Comparison of ENCODE assay signal across 18 cellular contexts in the genomic region with DNA sequence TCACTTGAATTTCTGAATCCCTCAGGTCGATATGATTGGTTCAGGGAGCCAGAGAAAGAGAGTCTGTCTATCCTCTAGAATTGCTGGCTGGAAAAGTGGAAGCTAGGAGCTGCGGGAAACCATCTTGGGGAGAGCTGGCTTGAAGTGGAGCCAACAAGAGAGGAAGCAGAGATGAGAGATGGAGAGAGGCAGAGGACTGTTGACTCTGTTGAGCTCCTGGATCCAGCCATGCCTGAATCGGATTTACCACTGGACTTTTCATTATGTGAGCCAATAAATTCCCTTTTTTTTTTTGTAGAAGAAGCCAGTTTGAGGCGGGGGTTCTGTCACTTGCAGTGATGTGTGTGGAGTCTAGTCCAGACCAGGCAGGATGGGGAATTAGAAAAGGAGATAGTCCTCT. TPM values are rescaled to one million over a fixed set of nuclear protein-coding genes. Genes with fewer than 3 reads are reported as not detected.
DNase-seq lines count a peak whose midpoint lies in the region; ATAC-seq, FAIRE-seq and TF ChIP-seq lines count a peak whose summit lies in the region.
"Had no signal": no experiment of that assay in that cellular context is flagged by ENCODE, and none has a peak within 500 bp of the region (broad histone marks: within the 10 kb centered on the region; RNA-seq: fewer than 3 reads in every experiment).

No MANE protein-coding gene starts in this region.

- no peak for TF ChIP-seq RAD21 in HepG2 (CRISPR knock-in tag; IDR thresholded peaks at IDR 0.05)
- TF ChIP-seq RAD21 in K562 (CRISPR knock-in tag; conservative IDR thresholded peaks at IDR 0.05 in 1 of 2, IDR thresholded peaks at IDR 0.05 in 1 of 2) = no peak

- BruUV-seq in HepG2 (replicated peaks; lab: Mats Ljungman, UMichigan) (no TSS peak), K562 (replicated peaks; lab: Mats Ljungman, UMichigan) (no TSS peak)

- H4K20me1 ChIP-seq in HepG2 (ENCODE audit: insufficient read depth, low read length) (no peaks in the 10 kb centered on the region), K562 (replicated peaks; ENCODE audit: control insufficient read depth, insufficient read depth, low read length) (no peaks in the 10 kb centered on the region)
- H4K20me1 ChIP-seq: BLaER1 had no signal

- no peak for FAIRE-seq in HepG2 (lab: Jason Lieb, UNC)
- no peak for FAIRE-seq in K562 (lab: Jason Lieb, UNC)
- FAIRE-seq: G401.6, GM12892 had no signal

- H3K36me3 ChIP-seq in HepG2 (replicated peaks in 1 of 2; ENCODE audit: control insufficient read depth in 1 of 2, insufficient read depth in 2 of 2, low read length in 2 of 2) = no peaks in the 10 kb centered on the region
- no peaks in the 10 kb centered on the region for H3K36me3 ChIP-seq in right lobe of liver
- H3K36me3 ChIP-seq in K562 (ENCODE audit: control insufficient read depth, insufficient read depth, low read length) = no peaks in the 10 kb centered on the region
- no peaks in the 10 kb centered on the region for H3K36me3 ChIP-seq in neutrophil
- H3K36me3 ChIP-seq: BLaER1 had no signal

- no peaks in the 10 kb centered on the region for H3K9me1 ChIP-seq in K562 (ENCODE audit: control insufficient read depth, insufficient read depth, low read length)

- in situ Hi-C loops in HepG2 (cut with HindIII; ENCODE audit: extremely low pct_ligation_motif_present, low pct_unique_long_range_greater_than_20kb) = no loop called here
- in situ Hi-C loops in K562 (cut with MboI) = no loop called here

- H3K4me2 ChIP-seq in HepG2 (ENCODE audit: low read depth, low read length) (no peak overlapping the region), K562 (ENCODE audit: insufficient read depth, low read length) (no peak overlapping the region)
- H3K4me2 ChIP-seq: BLaER1, GM23338 had no signal

- TF ChIP-seq POLR2A in HepG2 (IDR thresholded peaks at IDR 0.05; ENCODE audit: insufficient read depth in 1 of 2, low read depth in 2 of 2, low read length in 2 of 2) (no peak), right lobe of liver (IDR thresholded peaks at IDR 0.05) (no peak), K562 (conservative IDR thresholded peaks at IDR 0.05) (no peak)

- H3K4me3 ChIP-seq in HepG2 (replicated peaks in 1 of 3; ENCODE audit: insufficient read depth in 1 of 3, low read depth in 2 of 3, low read length in 3 of 3) = no peak overlapping the region
- H3K4me3 ChIP-seq in right lobe of liver = no peak overlapping the region
- no peak overlapping the region for H3K4me3 ChIP-seq in K562
- no peak overlapping the region for H3K4me3 ChIP-seq in neutrophil (ENCODE audit: low read depth in 1 of 2, low read length in 1 of 2)
- H3K4me3 ChIP-seq: BLaER1, GM23338 had no signal

- DNase-seq in HepG2 (ENCODE audit: low spot score) (no peak), right lobe of liver (no peak), K562 (ENCODE audit: extremely low read depth in 1 of 4, low spot score in 3 of 4) (no peak), NCI-H2171 (lab: John Stamatoyannopoulos, UW) (no peak)
- DNase-seq: Caco-2; CD4-positive, CD25-positive, alpha-beta regulatory T cell; CD8-positive, alpha-beta T cell; DMS153; DND-41; H9 had no signal

- CTCF ChIA-PET in HepG2 (lab: Yijun Ruan, JAX; ENCODE audit: low intra/inter-chr PET ratio, low total read pairs) = no interaction called here
- CTCF ChIA-PET in K562 (lab: Yijun Ruan, JAX; ENCODE audit: low intra/inter-chr PET ratio) = no interaction called here

- TF ChIP-seq CTCF in HepG2 (CRISPR knock-in tag; IDR thresholded peaks at IDR 0.05) (no peak), right lobe of liver (IDR thresholded peaks at IDR 0.05) (no peak), K562 (IDR thresholded peaks at IDR 0.05 in 2 of 3, conservative IDR thresholded peaks at IDR 0.05 in 1 of 3; ENCODE audit: insufficient read depth in 2 of 3, low read depth in 1 of 3, low read length in 3 of 3) (no peak), neutrophil (IDR thresholded peaks at IDR 0.05) (no peak)

- whole genome bisulfite sequencing in HepG2 (ENCODE audit: low lambda C conversion rate) = 48% methylated on average over 4 of the region's 4 CpGs
- 86% methylated on average over 4 of the region's 4 CpGs for WGBS in right lobe of liver (ENCODE audit: insufficient coverage, low coverage, low lambda C conversion rate, missing lambda C conversion rate)
- WGBS in K562 (ENCODE audit: insufficient coverage, low coverage, missing lambda C conversion rate) = 36% methylated on average over 4 of the region's 4 CpGs

- H3K9ac ChIP-seq in HepG2 (ENCODE audit: insufficient read depth, low read depth, low read length) (no peak overlapping the region), K562 (ENCODE audit: insufficient read depth in 1 of 2, low read depth in 2 of 2, low read length in 2 of 2) (no peak overlapping the region)
- H3K9ac ChIP-seq: BLaER1 had no signal

- H2AFZ ChIP-seq in HepG2 (ENCODE audit: low read length) (no peak overlapping the region), K562 (ENCODE audit: low read depth, low read length) (peak overlapping the region; percentile 28)
- H2AFZ ChIP-seq: GM23338 had no signal

- H3K79me2 ChIP-seq in HepG2 (ENCODE audit: insufficient read depth, low read length) (no peaks in the 10 kb centered on the region), K562 (ENCODE audit: control insufficient read depth, insufficient read depth, low read length) (no peaks in the 10 kb centered on the region)

- H3K27ac ChIP-seq in HepG2 (ENCODE audit: extremely low read length, insufficient read depth, low read length) (no peak overlapping the region), right lobe of liver (no peak overlapping the region), K562 (ENCODE audit: extremely low read depth, low read depth, low read length) (no peak overlapping the region), neutrophil (peak overlapping the region; percentile 32)
- H3K27ac ChIP-seq: BLaER1, C4-2B had no signal

- H3K4me1 ChIP-seq in HepG2 (ENCODE audit: insufficient read depth, low read length) (peaks cover 55% of the 10 kb centered on the region), right lobe of liver (peaks cover 0 to 9% (median 0%) of the 10 kb centered on the region in 4 donors), K562 (replicated peaks in 1 of 2; ENCODE audit: control insufficient read depth in 2 of 2, insufficient read depth in 2 of 2, low read length in 2 of 2) (peaks cover 1 to 5% of the 10 kb centered on the region in 2 experiments; a peak in 3 of 5 replicates), neutrophil (ENCODE audit: control insufficient read depth in 1 of 2, insufficient read depth in 1 of 2, low read depth in 1 of 2, low read length in 1 of 2) (peaks cover 66% of the 10 kb centered on the region in 2 experiments)

- no peak for ATAC-seq in HepG2
- no peak for ATAC-seq in right lobe of liver
- no peak for ATAC-seq in K562
- no peak for ATAC-seq in GM21526 (IDR thresholded peaks at IDR 0.05; ENCODE audit: low FRiP score, unreplicated experiment)
- ATAC-seq: CD8-positive, alpha-beta T cell; GM23338; HCT116 had no signal

- no peak for TF ChIP-seq EP300 in HepG2 (IDR thresholded peaks at IDR 0.05; ENCODE audit: low read depth in 2 of 2, low read length in 2 of 2)
- no peak for TF ChIP-seq EP300 in HepG2 (CRISPR knock-in tag; IDR thresholded peaks at IDR 0.05; ENCODE audit: borderline replicate concordance)
- TF ChIP-seq EP300 in K562 (IDR thresholded peaks at IDR 0.05; ENCODE audit: low read length) = no peak

- POLR2A ChIA-PET in HepG2 (lab: Yijun Ruan, JAX) (no interaction called here), K562 (lab: Yijun Ruan, JAX) (interaction anchor here (1.0 to 1.3 kb wide), 3 partner anchors 10 to 660 kb away, joined by 3 read pairs; no protein-coding TSS in a partner anchor)

- H3K27me3 ChIP-seq in HepG2 (ENCODE audit: control insufficient read depth in 1 of 2, insufficient read depth in 2 of 2, low read length in 2 of 2) (no peaks in the 10 kb centered on the region), right lobe of liver (no peaks in the 10 kb centered on the region), K562 (ENCODE audit: control insufficient read depth in 2 of 2, insufficient read depth in 2 of 2, low read length in 2 of 2) (no peaks in the 10 kb centered on the region), neutrophil (no peaks in the 10 kb centered on the region)
- H3K27me3 ChIP-seq: BLaER1 had no signal

- H3K9me3 ChIP-seq in HepG2 (ENCODE audit: low read length) = no peaks in the 10 kb centered on the region; the same call in 1 of the 2 replicates
- H3K9me3 ChIP-seq in right lobe of liver = no peaks in the 10 kb centered on the region
- H3K9me3 ChIP-seq in K562 (replicated peaks; ENCODE audit: control insufficient read depth, insufficient read depth, low read depth, low read length) = no peaks in the 10 kb centered on the region
- H3K9me3 ChIP-seq in neutrophil = no peaks in the 10 kb centered on the region
- H3K9me3 ChIP-seq: BLaER1, Caco-2 had no signal

- intact Hi-C loops in HepG2 (cut with micrococcal nuclease; ENCODE audit: unreplicated experiment) (no loop called here), right lobe of liver (cut with DNase I) (no loop called here), K562 (cut with micrococcal nuclease) (no loop called here)

RNA-seq across cellular contexts. Expression of gene SLC9A8, which starts 13.9 kb away (rescaled TPM):
- total RNA-seq in HepG2 (2016; rRNA removed; fragmentation: Illumina TruSeq; extraction: Trizol) (2.6 and 7.4 TPM in 2 replicates), right lobe of liver (10 to 100 TPM in 3 of 6 experiments, 1 to 10 TPM in 3; 6.8 to 10.6 (median 9.6) TPM), K562 (2014; rRNA removed) (5.0 and 11.7 TPM in 2 replicates), K562 (2014; rRNA removed; fragmentation: Illumina TruSeq; extraction: Trizol) (4.9 and 5.9 TPM in 2 replicates), K562 (2015; rRNA removed; fragmentation: Illumina TruSeq; extraction: Trizol) (4.9 and 9.7 TPM in 2 replicates), K562 (2021) (8.0 and 8.8 TPM in 2 replicates)
- 1.6 TPM in 2 replicates for total RNA-seq in HepG2 (2016; cell fraction: cytosol; rRNA removed; fragmentation: Illumina TruSeq; extraction: Trizol; ENCODE audit: low read depth)
- total RNA-seq in HepG2 (2016; cell fraction: insoluble cytoplasmic fraction; rRNA removed; fragmentation: Illumina TruSeq; extraction: Trizol) = 2.1 and 7.4 TPM in 2 replicates
- total RNA-seq in HepG2 (2016; cell fraction: membrane; rRNA removed; fragmentation: Illumina TruSeq; extraction: Trizol) = 2.2 and 2.6 TPM in 2 replicates
- 13.8 and 19.0 TPM in 2 replicates for total RNA-seq in HepG2 (2016; cell fraction: nucleus; rRNA removed; fragmentation: Illumina TruSeq; extraction: Trizol)
- polyA plus RNA-seq in HepG2 (2011; rRNA removed) (4.1 and 4.7 TPM in 2 replicates), K562 (2011; rRNA removed) (2.9 and 4.4 TPM in 2 replicates), K562 (2014; fragmentation: Illumina TruSeq; extraction: Trizol) (5.7 and 6.3 TPM in 2 replicates), K562 (2014; fragmentation: Nextera tagmentation; extraction: Ambion mirVana) (under 1 TPM; 0.56 to 0.76 TPM), K562 (2014; rRNA removed) (4.7 and 5.4 TPM in 2 replicates)
- polyA plus RNA-seq in HepG2 (2011; cell fraction: cytosol; rRNA removed) = 1.4 and 1.8 TPM in 2 replicates
- 17.3 and 20.8 TPM in 2 replicates for polyA plus RNA-seq in HepG2 (2011; cell fraction: nucleus; rRNA removed)
- 5.9 and 6.1 TPM in 2 replicates for polyA plus RNA-seq in HepG2 (2012)
- 0.68 and 0.75 TPM in 2 replicates for polyA plus RNA-seq in HepG2 (2016; cell fraction: cytosol; fragmentation: Illumina TruSeq; extraction: Trizol; ENCODE audit: low read depth)
- 1.7 and 2.2 TPM in 2 replicates for polyA plus RNA-seq in HepG2 (2016; cell fraction: insoluble cytoplasmic fraction; fragmentation: Illumina TruSeq; extraction: Trizol; ENCODE audit: low read depth)
- 1.2 and 1.5 TPM in 2 replicates for polyA plus RNA-seq in HepG2 (2016; cell fraction: membrane; fragmentation: Illumina TruSeq; extraction: Trizol; ENCODE audit: low read depth)
- 21.2 and 22.1 TPM in 2 replicates for polyA plus RNA-seq in HepG2 (2016; cell fraction: nucleus; fragmentation: Illumina TruSeq; extraction: Trizol; ENCODE audit: insufficient read depth, low read depth)
- polyA minus RNA-seq in HepG2 (2011; rRNA and poly(A)+ RNA removed; ENCODE audit: low replicate concordance) = 25.8 and 28.2 TPM in 2 replicates
- polyA minus RNA-seq in HepG2 (2011; cell fraction: cytosol; rRNA and poly(A)+ RNA removed) = 0.88 and 2.2 TPM in 2 replicates
- polyA minus RNA-seq in HepG2 (2011; cell fraction: nucleus; rRNA and poly(A)+ RNA removed) = 26.4 and 27.8 TPM in 2 replicates
- 30.2 and 34.7 TPM in 2 replicates for total RNA-seq in K562 (2011; cell fraction: chromatin; rRNA removed; ENCODE audit: low replicate concordance)
- total RNA-seq in K562 (2011; cell fraction: nucleolus; rRNA removed) = 26.8 and 36.1 TPM in 2 replicates
- 19.1 and 25.0 TPM in 2 replicates for total RNA-seq in K562 (2011; cell fraction: nucleoplasm; rRNA removed)
- 2.6 TPM in 2 replicates for polyA plus RNA-seq in K562 (2011; cell fraction: cytosol; rRNA removed)
- 16.6 and 24.2 TPM in 2 replicates for polyA plus RNA-seq in K562 (2011; cell fraction: nucleus; rRNA removed)
- 5.3 and 9.7 TPM in 2 replicates for polyA plus RNA-seq in K562 (2012)
- polyA minus RNA-seq in K562 (2011; rRNA and poly(A)+ RNA removed) = 16.2 and 17.9 TPM in 2 replicates
- 1.8 and 3.2 TPM in 2 replicates for polyA minus RNA-seq in K562 (2011; cell fraction: cytosol; rRNA and poly(A)+ RNA removed)
- 17.5 and 25.3 TPM in 2 replicates for polyA minus RNA-seq in K562 (2011; cell fraction: nucleus; rRNA and poly(A)+ RNA removed)
